ENCODE assay signal across 9 cellular contexts in genomic region chr9:129125478-129125877, GRCh38. TPM values are rescaled to one million over a fixed set of nuclear protein-coding genes. Genes with fewer than 3 reads are reported as not detected.
A peak's percentile ranks its signal among the peaks of the same experiment; 100 is the strongest.
DNase-seq lines count a peak whose midpoint lies in the region; ATAC-seq and TF ChIP-seq lines count a peak whose summit lies in the region.
"Had no signal": no experiment of that assay in that cellular context is flagged by ENCODE, and none has a peak within 500 bp of the region (broad histone marks: within the 10 kb centered on the region; RNA-seq: fewer than 3 reads in every experiment).

No MANE protein-coding gene starts in this region.

- no peaks in the 10 kb centered on the region for H3K27me3 Mint-ChIP-seq in progenitor cell of endocrine pancreas
- H3K27me3 Mint-ChIP-seq: T-helper 17 cell had no signal

- no peak overlapping the region for H3K4me3 Mint-ChIP-seq in progenitor cell of endocrine pancreas (ENCODE audit: low read depth)
- H3K4me3 Mint-ChIP-seq: activated T-helper 1 cell treated with anti-CD3 and anti-CD28 coated beads, Interleukin-12 subunit alpha, Interleukin-12 subunit beta, Interleukin-2, Interleukin-4 antibody, amounts not matched to agents 30 ng/mL and 10 ng/mL and 1 ng/mL, durations not matched to agents 14 hours and 24 hours and 36 hours; T-helper 17 cell had no signal

- H3K36me3 Mint-ChIP-seq in progenitor cell of endocrine pancreas (ENCODE audit: insufficient read depth), result peaks cover 20% of the 10 kb centered on the region

- peaks cover 1% of the 10 kb centered on the region for H3K4me1 Mint-ChIP-seq in progenitor cell of endocrine pancreas (ENCODE audit: low read depth)
- H3K4me1 Mint-ChIP-seq: T-helper 17 cell had no signal

- no peak overlapping the region for H3K27ac Mint-ChIP-seq in progenitor cell of endocrine pancreas
- H3K27ac Mint-ChIP-seq: activated T-helper 1 cell treated with anti-CD3 and anti-CD28 coated beads, Interleukin-12 subunit alpha, Interleukin-12 subunit beta, Interleukin-2, Interleukin-4 antibody, amounts not matched to agents 30 ng/mL and 10 ng/mL and 1 ng/mL, durations not matched to agents 14 hours and 24 hours and 36 hours; T-helper 17 cell had no signal

- DNase-seq in brain pericyte (ENCODE audit: low read depth, low spot score) (peak; percentile 77), renal cortical epithelial cell (ENCODE audit: low read depth) (peak; percentile 93), GM10266 (ENCODE audit: extremely low spot score) (no peak), ureter (ENCODE audit: low spot score) (no peak), progenitor cell of endocrine pancreas (ENCODE audit: low spot score, unreplicated experiment) (no peak)
- DNase-seq: NCI-H187, T-helper 17 cell had no signal

- TF ChIP-seq CTCF in GM10266 (IDR thresholded peaks at IDR 0.05; ENCODE audit: control insufficient read depth, insufficient read depth, low read depth, missing control alignments) (no peak), progenitor cell of endocrine pancreas (IDR thresholded peaks at IDR 0.05; ENCODE audit: unreplicated experiment) (no peak)

- H3K9me3 Mint-ChIP-seq in progenitor cell of endocrine pancreas (ENCODE audit: low read depth), result no peaks in the 10 kb centered on the region
- H3K9me3 Mint-ChIP-seq: activated T-helper 1 cell treated with anti-CD3 and anti-CD28 coated beads, Interleukin-12 subunit alpha, Interleukin-12 subunit beta, Interleukin-2, Interleukin-4 antibody, amounts not matched to agents 30 ng/mL and 10 ng/mL and 1 ng/mL, durations not matched to agents 14 hours and 24 hours and 36 hours had no signal

- peak; percentile 64 for ATAC-seq in HG03060 (IDR thresholded peaks at IDR 0.05; ENCODE audit: low read depth, unreplicated experiment)
- ATAC-seq: T-helper 17 cell had no signal

RNA-seq across cellular contexts. Expression of gene PTPA, which starts 14.3 kb away (rescaled TPM):
- total RNA-seq in renal cortical epithelial cell, result 167 and 235 TPM in 2 replicates
- 143 TPM for total RNA-seq in ureter
- total RNA-seq in progenitor cell of endocrine pancreas, result 135 and 145 TPM in 2 replicates

RNA-seq across cellular contexts. Expression of gene CRAT, which starts 14.9 kb away (rescaled TPM):
- total RNA-seq in renal cortical epithelial cell (27.1 and 57.2 TPM in 2 replicates), ureter (42.1 TPM), progenitor cell of endocrine pancreas (19.0 and 20.5 TPM in 2 replicates)

RNA-seq across cellular contexts. Expression of gene DOLPP1, which starts 44.6 kb away (rescaled TPM):
- 9.6 and 12.0 TPM in 2 replicates for total RNA-seq in renal cortical epithelial cell
- 18.2 TPM for total RNA-seq in ureter
- 29.1 and 29.3 TPM in 2 replicates for total RNA-seq in progenitor cell of endocrine pancreas

RNA-seq across cellular contexts. Expression of gene IER5L, which starts 52.6 kb away (rescaled TPM):
- total RNA-seq in renal cortical epithelial cell (17.4 and 40.6 TPM in 2 replicates), ureter (16.0 TPM), progenitor cell of endocrine pancreas (21.8 and 22.6 TPM in 2 replicates)

Comparison
In these comparisons a context has a peak if more than half of its experiments do, and no peak if none do; other contexts are left out.
1. DNase-seq: peak in brain pericyte (single experiment) and renal cortical epithelial cell (single experiment); none in GM10266 (single experiment), ureter (single experiment) and progenitor cell of endocrine pancreas (single experiment).